6 cellular contexts compared by ENCODE assay signal in the genomic region with DNA sequence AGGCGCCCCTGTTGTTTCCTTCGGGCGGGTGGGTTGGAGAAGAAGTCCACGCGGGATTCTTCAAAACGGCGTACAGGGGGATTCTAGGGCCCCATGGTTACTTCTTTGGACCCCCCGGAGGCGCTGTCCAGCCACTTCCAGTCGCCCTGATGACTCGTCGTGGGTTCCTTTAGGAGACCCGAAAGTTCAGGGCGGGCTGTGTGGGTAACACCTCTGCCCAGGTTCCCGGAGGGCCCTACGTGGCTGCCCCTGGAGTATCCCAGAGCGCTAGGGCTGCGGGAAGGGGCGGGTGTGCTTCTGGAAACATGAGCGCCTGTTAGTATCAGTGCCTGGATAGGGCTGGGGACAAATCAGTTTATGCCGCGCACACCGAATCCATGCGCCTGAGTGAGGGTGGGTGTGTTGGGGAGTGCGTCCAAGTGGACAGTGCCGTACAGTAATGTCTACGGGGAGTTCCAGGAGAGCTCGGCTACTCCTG. TPM values are rescaled to one million over a fixed set of nuclear protein-coding genes. Genes with fewer than 3 reads are reported as not detected.
DNase-seq lines count a peak whose midpoint lies in the region; ATAC-seq, FAIRE-seq and TF ChIP-seq lines count a peak whose summit lies in the region.

No MANE protein-coding gene starts in this region.

- peaks cover 18% of the 10 kb centered on the region for H3K4me1 ChIP-seq in Loucy (ENCODE audit: insufficient read depth, low read length, poor library complexity, severe bottlenecking)
- H3K4me1 ChIP-seq in K562 (replicated peaks in 1 of 2; ENCODE audit: control insufficient read depth in 2 of 2, insufficient read depth in 2 of 2, low read length in 2 of 2), result peaks cover under 1 to 57% of the 10 kb centered on the region in 2 experiments; a peak in 4 of 5 replicates

- ATAC-seq in K562 (peak; percentile 15; the same call in 2 of the 3 replicates), GM21717 (IDR thresholded peaks at IDR 0.05; ENCODE audit: unreplicated experiment) (no peak)

- no peaks in the 10 kb centered on the region for H3K9me3 ChIP-seq in Loucy (ENCODE audit: insufficient read depth, low read depth, low read length)
- no peaks in the 10 kb centered on the region for H3K9me3 ChIP-seq in K562 (replicated peaks; ENCODE audit: control insufficient read depth, insufficient read depth, low read depth, low read length)

- no peaks in the 10 kb centered on the region for H3K79me2 ChIP-seq in Loucy (ENCODE audit: insufficient read depth, low read length)
- H3K79me2 ChIP-seq in K562 (ENCODE audit: control insufficient read depth, insufficient read depth, low read length), result no peaks in the 10 kb centered on the region

- CTCF ChIA-PET in K562 (lab: Yijun Ruan, JAX; ENCODE audit: low intra/inter-chr PET ratio), result interaction anchor here (0.7 to 2.2 kb wide), 2 partner anchors 190 to 909 kb away, joined by 3 to 25 read pairs; no protein-coding TSS in a partner anchor

- H3K36me3 ChIP-seq in Loucy (ENCODE audit: insufficient read depth, low read length) (no peaks in the 10 kb centered on the region), K562 (ENCODE audit: control insufficient read depth, insufficient read depth, low read length) (no peaks in the 10 kb centered on the region)

- DNase-seq in CD1c-positive myeloid dendritic cell (ENCODE audit: extremely low spot score), result peak; percentile 21
- peak in 1 of 4 experiments; percentile 18 for DNase-seq in K562 (ENCODE audit: extremely low read depth in 1 of 4, low spot score in 3 of 4)
- DNase-seq in neural crest cell (ENCODE audit: low read depth, low spot score), result no peak
- no peak for DNase-seq in SW 1271 (lab: John Stamatoyannopoulos, UW)

- POLR2A ChIA-PET in K562 (lab: Yijun Ruan, JAX), result no interaction called here

- H2AFZ ChIP-seq in Loucy (ENCODE audit: low read length) (no peak overlapping the region; the same call in 1 of the 2 replicates), K562 (ENCODE audit: low read depth, low read length) (no peak overlapping the region)

- intact Hi-C loops in K562 (cut with micrococcal nuclease), result loop anchor here (1.0 to 10.0 kb wide), 3 partner anchors 120 to 298 kb away; no protein-coding TSS in a partner anchor

- TF ChIP-seq RAD21 in K562 (CRISPR knock-in tag; conservative IDR thresholded peaks at IDR 0.05 in 1 of 2, IDR thresholded peaks at IDR 0.05 in 1 of 2), result no peak

- H3K9me3 Mint-ChIP-seq in neural crest cell, result no peaks in the 10 kb centered on the region

- no peak overlapping the region for H3K27ac Mint-ChIP-seq in neural crest cell (ENCODE audit: unreplicated experiment)

- TF ChIP-seq CTCF in Loucy (conservative IDR thresholded peaks at IDR 0.05; ENCODE audit: low read length) (no peak), K562 (IDR thresholded peaks at IDR 0.05 in 2 of 3, conservative IDR thresholded peaks at IDR 0.05 in 1 of 3; ENCODE audit: insufficient read depth in 2 of 3, low read depth in 1 of 3, low read length in 3 of 3) (no peak), neural crest cell (conservative IDR thresholded peaks at IDR 0.05) (no peak)

- H3K36me3 Mint-ChIP-seq in neural crest cell (ENCODE audit: low read depth), result peaks cover under 1% of the 10 kb centered on the region

- no peaks in the 10 kb centered on the region for H3K27me3 ChIP-seq in Loucy (ENCODE audit: insufficient read depth, low read length, poor library complexity, severe bottlenecking)
- H3K27me3 ChIP-seq in K562 (ENCODE audit: control insufficient read depth in 2 of 2, insufficient read depth in 2 of 2, low read length in 2 of 2), result no peaks in the 10 kb centered on the region

- H3K4me1 Mint-ChIP-seq in neural crest cell, result peaks cover 16% of the 10 kb centered on the region

- H3K9ac ChIP-seq in Loucy (ENCODE audit: low read depth, low read length, poor library complexity, severe bottlenecking), result no peak overlapping the region
- peak overlapping the region in 1 of 2 experiments; percentile 58; a peak in 2 of 4 replicates for H3K9ac ChIP-seq in K562 (ENCODE audit: insufficient read depth in 1 of 2, low read depth in 2 of 2, low read length in 2 of 2)

- peak overlapping the region; percentile 80 for H3K4me3 Mint-ChIP-seq in neural crest cell

- H3K27me3 Mint-ChIP-seq in neural crest cell (ENCODE audit: low read depth), result peaks cover 55% of the 10 kb centered on the region

- in situ Hi-C loops in K562 (cut with MboI), result no loop called here

- no peaks in the 10 kb centered on the region for H3K9me1 ChIP-seq in K562 (ENCODE audit: control insufficient read depth, insufficient read depth, low read length)

- H3K4me3 ChIP-seq in Loucy (ENCODE audit: low read length, poor library complexity, severe bottlenecking) (peak overlapping the region; percentile 79), K562 (peak overlapping the region; percentile 37)

- no peaks in the 10 kb centered on the region for H3K9me2 ChIP-seq in Loucy (replicated peaks; ENCODE audit: low read depth, low read length)

- no peaks in the 10 kb centered on the region for H3F3A ChIP-seq in Loucy (ENCODE audit: low read depth)

- H3K4me2 ChIP-seq in Loucy (ENCODE audit: low read depth, low read length, poor library complexity, severe bottlenecking) (peak overlapping the region; percentile 87), K562 (ENCODE audit: insufficient read depth, low read length) (peak overlapping the region; percentile 55)

- no peak overlapping the region for H3K27ac ChIP-seq in K562 (ENCODE audit: extremely low read depth, low read depth, low read length)

- FAIRE-seq in K562 (lab: Jason Lieb, UNC), result no peak

- WGBS in K562 (ENCODE audit: insufficient coverage, low coverage, missing lambda C conversion rate), result 52% methylated on average over 15 of the region's 28 CpGs

- H4K20me1 ChIP-seq in Loucy (ENCODE audit: insufficient read depth, low read length, poor library complexity, severe bottlenecking), result peaks cover 6% of the 10 kb centered on the region
- no peaks in the 10 kb centered on the region for H4K20me1 ChIP-seq in K562 (replicated peaks; ENCODE audit: control insufficient read depth, insufficient read depth, low read length)

- no peak for TF ChIP-seq EP300 in K562 (IDR thresholded peaks at IDR 0.05; ENCODE audit: low read length)

- TF ChIP-seq POLR2A in K562 (conservative IDR thresholded peaks at IDR 0.05), result no peak

- BruUV-seq in K562 (replicated peaks; lab: Mats Ljungman, UMichigan), result no TSS peak

RNA-seq across cellular contexts. Expression of gene HIC1, which starts 0.6 kb away (rescaled TPM):
- total RNA-seq in K562 (2011; cell fraction: chromatin; rRNA removed; ENCODE audit: low replicate concordance), result 2.6 and 5.4 TPM in 2 replicates
- 4.3 and 6.5 TPM in 2 replicates for total RNA-seq in K562 (2011; cell fraction: nucleolus; rRNA removed)
- 2.3 and 2.4 TPM in 2 replicates for total RNA-seq in K562 (2011; cell fraction: nucleoplasm; rRNA removed)
- total RNA-seq in K562 (2014; rRNA removed) (1.9 and 2.8 TPM in 2 replicates), K562 (2014; rRNA removed; fragmentation: Illumina TruSeq; extraction: Trizol) (0.13 and 0.18 TPM in 2 replicates), K562 (2015; rRNA removed; fragmentation: Illumina TruSeq; extraction: Trizol) (0.18 and 0.41 TPM in 2 replicates), K562 (2021) (2.3 and 2.5 TPM in 2 replicates), neural crest cell (0.37 and 0.82 TPM in 2 replicates)
- polyA plus RNA-seq in K562 (2011; rRNA removed) (0.53 and 0.64 TPM in 2 replicates), K562 (2014; fragmentation: Illumina TruSeq; extraction: Trizol) (0.12 and 0.35 TPM in 2 replicates), K562 (2014; fragmentation: Nextera tagmentation; extraction: Ambion mirVana) (under 1 TPM; 0.01 to 0.03 TPM), K562 (2014; rRNA removed) (1.4 and 2.3 TPM in 2 replicates)
- 0.93 and 4.2 TPM in 2 replicates for polyA plus RNA-seq in K562 (2011; cell fraction: cytosol; rRNA removed)
- 2.7 and 7.9 TPM in 2 replicates for polyA plus RNA-seq in K562 (2011; cell fraction: nucleus; rRNA removed)
- 0.80 and 0.95 TPM in 2 replicates for polyA plus RNA-seq in K562 (2012)
- polyA minus RNA-seq in K562 (2011; rRNA and poly(A)+ RNA removed), result 0.21 and 0.46 TPM in 2 replicates
- polyA minus RNA-seq in K562 (2011; cell fraction: cytosol; rRNA and poly(A)+ RNA removed), result 1.5 and 2.1 TPM in 2 replicates
- 2.6 and 2.7 TPM in 2 replicates for polyA minus RNA-seq in K562 (2011; cell fraction: nucleus; rRNA and poly(A)+ RNA removed)

RNA-seq across cellular contexts. Expression of gene OVCA2, which starts 12.5 kb away (rescaled TPM):
- total RNA-seq in K562 (2011; cell fraction: chromatin; rRNA removed; ENCODE audit: low replicate concordance), result 1.6 and 4.6 TPM in 2 replicates
- total RNA-seq in K562 (2011; cell fraction: nucleolus; rRNA removed), result 6.6 and 9.8 TPM in 2 replicates
- total RNA-seq in K562 (2011; cell fraction: nucleoplasm; rRNA removed), result 0.69 and 4.2 TPM in 2 replicates
- total RNA-seq in K562 (2014; rRNA removed), result 21.6 and 23.7 TPM in 2 replicates
- total RNA-seq in K562 (2014; rRNA removed; fragmentation: Illumina TruSeq; extraction: Trizol), result 9.7 and 12.2 TPM in 2 replicates
- 12.2 and 14.1 TPM in 2 replicates for total RNA-seq in K562 (2015; rRNA removed; fragmentation: Illumina TruSeq; extraction: Trizol)
- total RNA-seq in K562 (2021), result 15.6 and 21.1 TPM in 2 replicates
- 14.1 and 17.1 TPM in 2 replicates for polyA plus RNA-seq in K562 (2011; rRNA removed)
- polyA plus RNA-seq in K562 (2011; cell fraction: cytosol; rRNA removed), result 17.7 and 39.3 TPM in 2 replicates
- polyA plus RNA-seq in K562 (2011; cell fraction: nucleus; rRNA removed), result 5.4 and 6.8 TPM in 2 replicates
- polyA plus RNA-seq in K562 (2012), result 14.6 and 22.6 TPM in 2 replicates
- 14.1 and 18.2 TPM in 2 replicates for polyA plus RNA-seq in K562 (2014; fragmentation: Illumina TruSeq; extraction: Trizol)
- 1 to 10 TPM; 3.0 to 3.6 TPM for polyA plus RNA-seq in K562 (2014; fragmentation: Nextera tagmentation; extraction: Ambion mirVana)
- 19.7 and 23.4 TPM in 2 replicates for polyA plus RNA-seq in K562 (2014; rRNA removed)
- polyA minus RNA-seq in K562 (2011; rRNA and poly(A)+ RNA removed), result 6.3 and 8.5 TPM in 2 replicates
- polyA minus RNA-seq in K562 (2011; cell fraction: cytosol; rRNA and poly(A)+ RNA removed), result 7.6 and 8.9 TPM in 2 replicates
- 1.1 and 1.6 TPM in 2 replicates for polyA minus RNA-seq in K562 (2011; cell fraction: nucleus; rRNA and poly(A)+ RNA removed)
- total RNA-seq in neural crest cell, result 25.6 and 29.8 TPM in 2 replicates

RNA-seq across cellular contexts. Expression of gene DPH1, which starts 24.3 kb away (rescaled TPM):
- 67.2 and 189 TPM in 2 replicates for total RNA-seq in K562 (2011; cell fraction: chromatin; rRNA removed; ENCODE audit: low replicate concordance)
- 122 and 130 TPM in 2 replicates for total RNA-seq in K562 (2011; cell fraction: nucleolus; rRNA removed)
- 90.6 and 92.5 TPM in 2 replicates for total RNA-seq in K562 (2011; cell fraction: nucleoplasm; rRNA removed)
- total RNA-seq in K562 (2014; rRNA removed), result 30.9 and 34.7 TPM in 2 replicates
- 19.3 and 19.7 TPM in 2 replicates for total RNA-seq in K562 (2014; rRNA removed; fragmentation: Illumina TruSeq; extraction: Trizol)
- 17.7 and 19.7 TPM in 2 replicates for total RNA-seq in K562 (2015; rRNA removed; fragmentation: Illumina TruSeq; extraction: Trizol)
- 33.0 and 40.6 TPM in 2 replicates for total RNA-seq in K562 (2021)
- 20.2 and 39.1 TPM in 2 replicates for polyA plus RNA-seq in K562 (2011; rRNA removed)
- 35.7 and 48.3 TPM in 2 replicates for polyA plus RNA-seq in K562 (2011; cell fraction: cytosol; rRNA removed)
- 121 and 164 TPM in 2 replicates for polyA plus RNA-seq in K562 (2011; cell fraction: nucleus; rRNA removed)
- 23.5 and 23.7 TPM in 2 replicates for polyA plus RNA-seq in K562 (2012)
- polyA plus RNA-seq in K562 (2014; fragmentation: Illumina TruSeq; extraction: Trizol), result 28.7 and 31.0 TPM in 2 replicates
- polyA plus RNA-seq in K562 (2014; fragmentation: Nextera tagmentation; extraction: Ambion mirVana), result under 1 TPM; 0.42 to 0.94 TPM
- polyA plus RNA-seq in K562 (2014; rRNA removed), result 30.1 and 30.5 TPM in 2 replicates
- polyA minus RNA-seq in K562 (2011; rRNA and poly(A)+ RNA removed), result 17.2 and 19.4 TPM in 2 replicates
- polyA minus RNA-seq in K562 (2011; cell fraction: cytosol; rRNA and poly(A)+ RNA removed), result 27.1 and 28.2 TPM in 2 replicates
- 30.3 and 42.9 TPM in 2 replicates for polyA minus RNA-seq in K562 (2011; cell fraction: nucleus; rRNA and poly(A)+ RNA removed)
- 29.7 and 35.1 TPM in 2 replicates for total RNA-seq in neural crest cell

RNA-seq across cellular contexts. Expression of gene RTN4RL1, which starts 29.2 kb away (rescaled TPM):
- 0.30 TPM in 1 of 2 replicates, not detected in the other for total RNA-seq in K562 (2011; cell fraction: chromatin; rRNA removed; ENCODE audit: low replicate concordance)
- total RNA-seq in K562 (2011; cell fraction: nucleolus; rRNA removed), result 0.13 and 0.50 TPM in 2 replicates
- 0.07 TPM in 1 of 2 replicates, not detected in the other for total RNA-seq in K562 (2011; cell fraction: nucleoplasm; rRNA removed)
- total RNA-seq in K562 (2014; rRNA removed) (0.05 and 0.12 TPM in 2 replicates), K562 (2014; rRNA removed; fragmentation: Illumina TruSeq; extraction: Trizol) (not detected in 2 replicates), K562 (2015; rRNA removed; fragmentation: Illumina TruSeq; extraction: Trizol) (0.04 TPM in 2 replicates), K562 (2021) (0.04 and 0.07 TPM in 2 replicates), neural crest cell (0.36 and 0.47 TPM in 2 replicates)
- polyA plus RNA-seq in K562 (2011; rRNA removed) (0.06 and 0.58 TPM in 2 replicates), K562 (2014; fragmentation: Illumina TruSeq; extraction: Trizol) (not detected in 2 replicates), K562 (2014; fragmentation: Nextera tagmentation; extraction: Ambion mirVana) (not detected), K562 (2014; rRNA removed) (not detected in 2 replicates)
- 0.25 and 0.58 TPM in 2 replicates for polyA plus RNA-seq in K562 (2011; cell fraction: cytosol; rRNA removed)
- 0.09 and 0.24 TPM in 2 replicates for polyA plus RNA-seq in K562 (2011; cell fraction: nucleus; rRNA removed)
- polyA plus RNA-seq in K562 (2012), result 0.06 and 0.08 TPM in 2 replicates
- polyA minus RNA-seq in K562 (2011; rRNA and poly(A)+ RNA removed), result 0.27 TPM in 1 of 2 replicates, not detected in the other
- 0.82 TPM in 1 of 2 replicates, not detected in the other for polyA minus RNA-seq in K562 (2011; cell fraction: cytosol; rRNA and poly(A)+ RNA removed)
- 0.13 and 0.33 TPM in 2 replicates for polyA minus RNA-seq in K562 (2011; cell fraction: nucleus; rRNA and poly(A)+ RNA removed)
